In genomic region chr4:118962540-118962939, GRCh38 we compare ENCODE assay signal across 16 cellular contexts.
"Had no signal": no experiment of that assay in that cellular context is flagged by ENCODE, and none has a peak within 500 bp of the region (broad histone marks: within the 10 kb centered on the region; RNA-seq: fewer than 3 reads in every experiment).

No MANE protein-coding gene starts in this region.

- H3K27me3 ChIP-seq: hepatocyte, neutrophil had no signal

- H3K36me3 ChIP-seq: neutrophil had no signal

- H3K4me3 ChIP-seq: hepatocyte had no signal

- DNase-seq: activated CD4-positive, alpha-beta T cell treated with anti-CD3 and anti-CD28 coated beads for 4 hours; activated CD8-positive, alpha-beta T cell treated with anti-CD3 and anti-CD28 coated beads for 36 hours; activated effector memory CD4-positive, alpha-beta T cell treated with anti-CD3 and anti-CD28 coated beads, Interleukin-2, amount 50 U/mL, for 16 hours; activated T-cell treated with anti-CD3 and anti-CD28 coated beads, Interleukin-2, amount 50 U/mL, for 4 hours; amniotic stem cell; effector CD8-positive, alpha-beta T cell; islet precursor cell; naive thymus-derived CD8-positive, alpha-beta T cell; small intestine; stimulated activated CD4-positive, alpha-beta T cell treated with anti-CD3 and anti-CD28 coated beads, Interleukin-4, amount 100 ng/mL, for 24 hours; stimulated activated naive CD4-positive, alpha-beta T cell; substantia nigra had no signal

- H3K9me3 ChIP-seq: neutrophil had no signal

- H3K27ac ChIP-seq: hepatocyte, neutrophil had no signal

- ATAC-seq: activated CD8-positive, alpha-beta T cell treated with anti-CD3 and anti-CD28 coated beads for 36 hours; activated T-cell treated with anti-CD3 and anti-CD28 coated beads, Interleukin-2, amount 50 U/mL, for 4 hours; left lobe of liver; naive thymus-derived CD8-positive, alpha-beta T cell; SK-N-SH treated with all-trans-retinoic acid at 6 μM for 48 hours had no signal
